5 cellular contexts compared by ENCODE assay signal in the genomic region with DNA sequence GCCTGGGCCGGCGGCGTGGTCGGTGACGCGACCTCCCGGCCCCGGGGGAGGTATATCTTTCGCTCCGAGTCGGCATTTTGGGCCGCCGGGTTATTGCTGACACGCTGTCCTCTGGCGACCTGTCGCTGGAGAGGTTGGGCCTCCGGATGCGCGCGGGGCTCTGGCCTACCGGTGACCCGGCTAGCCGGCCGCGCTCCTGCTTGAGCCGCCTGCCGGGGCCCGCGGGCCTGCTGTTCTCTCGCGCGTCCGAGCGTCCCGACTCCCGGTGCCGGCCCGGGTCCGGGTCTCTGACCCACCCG.
DNase-seq lines count a peak whose midpoint lies in the region; ATAC-seq, FAIRE-seq and TF ChIP-seq lines count a peak whose summit lies in the region.
"Not testable (repeated sequence)": the region's sequence is repeated elsewhere in the genome, so short reads cannot be mapped to it uniquely, and the experiment has no call there.

No MANE protein-coding gene starts in this region.

- not testable (repeated sequence) for TF ChIP-seq EP300 in GM12878 (IDR thresholded peaks at IDR 0.05; ENCODE audit: borderline replicate concordance in 1 of 2, control insufficient read depth in 1 of 2, low read depth in 2 of 2, low read length in 2 of 2)

- not testable (repeated sequence) for TF ChIP-seq CTCF in HCT116 (IDR thresholded peaks at IDR 0.05 in 2 of 3, conservative IDR thresholded peaks at IDR 0.05 in 1 of 3; ENCODE audit: borderline replicate concordance in 1 of 3, insufficient read depth in 1 of 3, low read depth in 2 of 3, low read length in 2 of 3); GM12878 (IDR thresholded peaks at IDR 0.05 in 2 of 3, conservative IDR thresholded peaks at IDR 0.05 in 1 of 3; ENCODE audit: control insufficient read depth in 2 of 3, extremely low read depth in 1 of 3, insufficient read depth in 1 of 3, low read depth in 3 of 3, low read length in 3 of 3); left lung (IDR thresholded peaks at IDR 0.05); mucosa of descending colon (IDR thresholded peaks at IDR 0.05)

- H3K9me3 ChIP-seq in HCT116 (ENCODE audit: control insufficient read depth in 1 of 2, insufficient read depth in 1 of 2, low read depth in 1 of 2, low read length in 2 of 2); GM12878 (replicated peaks; ENCODE audit: control insufficient read depth, insufficient read depth, low read length); left lung; mucosa of descending colon: not testable (repeated sequence)

- TF ChIP-seq RAD21 in HCT116 (IDR thresholded peaks at IDR 0.05; ENCODE audit: low read depth); GM12878 (IDR thresholded peaks at IDR 0.05; ENCODE audit: insufficient read depth, low read depth, low read length): not testable (repeated sequence)

- RAD21 ChIA-PET in HCT116 (lab: Charles Lee; ENCODE audit: low non-redundant PET in 1 of 2, low total read pairs in 2 of 2, uncharacterized antibody in 2 of 2, unreplicated experiment in 2 of 2); GM12878 (lab: Charles Lee; ENCODE audit: unreplicated experiment): not testable (repeated sequence)

- H3K4me1 ChIP-seq in HCT116 (ENCODE audit: control insufficient read depth in 1 of 2, insufficient read depth in 2 of 2, low read length in 2 of 2); GM12878 (ENCODE audit: control insufficient read depth, insufficient read depth, low read length); left lung; mucosa of descending colon (ENCODE audit: low read depth): not testable (repeated sequence)

- not testable (repeated sequence) for H3K79me2 ChIP-seq in HCT116 (ENCODE audit: insufficient read depth, low read length); GM12878 (ENCODE audit: control insufficient read depth, insufficient read depth, low read length)

- not testable (repeated sequence) for H3K36me3 ChIP-seq in HCT116 (ENCODE audit: control insufficient read depth in 1 of 2, insufficient read depth in 2 of 2, low read length in 2 of 2); GM12878 (ENCODE audit: control insufficient read depth in 2 of 2, insufficient read depth in 2 of 2, low read length in 1 of 2); left lung; mucosa of descending colon (ENCODE audit: low read depth)

- not testable (repeated sequence) for BruUV-seq in HCT116 (replicated peaks; lab: Mats Ljungman, UMichigan); GM12878 (replicated peaks; lab: Mats Ljungman, UMichigan)

- not testable (repeated sequence) for H3K9me2 ChIP-seq in HCT116 (ENCODE audit: insufficient read depth)

- ATAC-seq in HCT116 (peak; percentile 18), GM12878 (peak; percentile 22), left cardiac atrium (peak; percentile 27 to 39), left lung (peak; percentile 15), mucosa of descending colon (peak; percentile 28)

- H3K4me2 ChIP-seq in HCT116 (ENCODE audit: low read length); GM12878 (ENCODE audit: control insufficient read depth, insufficient read depth): not testable (repeated sequence)

- intact Hi-C loops in HCT116 (cut with micrococcal nuclease); GM12878 (cut with micrococcal nuclease; ENCODE audit: unreplicated experiment); left cardiac atrium (cut with DNase I); left lung (cut with DNase I); mucosa of descending colon (cut with DNase I, micrococcal nuclease): not testable (repeated sequence)

- not testable (repeated sequence) for H3K9ac ChIP-seq in HCT116 (ENCODE audit: low read length); GM12878 (ENCODE audit: control insufficient read depth, insufficient read depth, low read length)

- not testable (repeated sequence) for H3K4me3 ChIP-seq in HCT116 (replicated peaks in 1 of 2; ENCODE audit: low read depth in 1 of 2, low read length in 2 of 2); GM12878; left lung; mucosa of descending colon

- FAIRE-seq in GM12878 (lab: Jason Lieb, UNC), result not testable (repeated sequence)

- not testable (repeated sequence) for H2AFZ ChIP-seq in HCT116 (ENCODE audit: low read depth, low read length, poor library complexity, severe bottlenecking); GM12878 (ENCODE audit: control insufficient read depth, low read depth, low read length)

- CTCF ChIA-PET in HCT116 (lab: Charles Lee); GM12878 (lab: Yijun Ruan, JAX): not testable (repeated sequence)

- WGBS in GM12878 (ENCODE audit: insufficient coverage, insufficient replicate concordance, low lambda C conversion rate, missing lambda C conversion rate), result no CpG with 5 or more reads among the region's 40 CpGs

- DNase-seq in HCT116 (ENCODE audit: low read depth, low spot score); GM12878 (ENCODE audit: low read depth, low spot score); left cardiac atrium; left lung; mucosa of descending colon: not testable (repeated sequence)

- in situ Hi-C loops in GM12878 (cut with MboI), result not testable (repeated sequence)

- H4K20me1 ChIP-seq in HCT116 (ENCODE audit: insufficient read depth); GM12878 (ENCODE audit: control insufficient read depth, insufficient read depth): not testable (repeated sequence)

- POLR2A ChIA-PET in HCT116 (lab: Charles Lee); GM12878 (lab: Charles Lee): not testable (repeated sequence)

- SMC1A ChIA-PET in GM12878 (lab: Charles Lee; ENCODE audit: uncharacterized antibody, unreplicated experiment), result not testable (repeated sequence)

- not testable (repeated sequence) for H3K27ac ChIP-seq in HCT116 (ENCODE audit: low read depth, low read length); GM12878 (ENCODE audit: control insufficient read depth, insufficient read depth); left lung

- H3K27me3 ChIP-seq in HCT116 (ENCODE audit: insufficient read depth, low read length); GM12878 (replicated peaks in 1 of 2; ENCODE audit: control insufficient read depth in 2 of 2, insufficient read depth in 2 of 2, low read length in 1 of 2); left lung: not testable (repeated sequence)

- not testable (repeated sequence) for TF ChIP-seq POLR2A in HCT116 (IDR thresholded peaks at IDR 0.05; ENCODE audit: borderline replicate concordance, extremely low read depth, insufficient read depth, insufficient read length); GM12878 (IDR thresholded peaks at IDR 0.05; ENCODE audit: low read depth, low read length)
